1 cellular context compared by ENCODE assay signal in genomic region chr3:61358364-61358763, GRCh38.
TF ChIP-seq lines count a peak whose summit lies in the region.

No MANE protein-coding gene starts in this region.

TF ChIP-seq in GM12878, 131 proteins besides CTCF, POLR2A, EP300 and RAD21 (continued from another document and continues in another):
- TF ChIP-seq E4F1 (IDR thresholded peaks at IDR 0.05; ENCODE audit: borderline replicate concordance, partially characterized antibody) (no peak), EGR1 (IDR thresholded peaks at IDR 0.05; ENCODE audit: borderline replicate concordance in 1 of 2, low read depth in 2 of 2, low read length in 2 of 2) (no peak), HSF1 (IDR thresholded peaks at IDR 0.05; ENCODE audit: low read depth, low read length) (no peak), YBX1 (IDR thresholded peaks at IDR 0.05) (no peak), SMAD1 (IDR thresholded peaks at IDR 0.05; ENCODE audit: low read depth, partially characterized antibody) (peak; percentile 87), ZNF592 (IDR thresholded peaks at IDR 0.05) (no peak), MAX (IDR thresholded peaks at IDR 0.05; ENCODE audit: low read depth, low read length) (no peak), SREBF2 (IDR thresholded peaks at IDR 0.05; ENCODE audit: low read length) (no peak), NRF1 (conservative IDR thresholded peaks at IDR 0.05; ENCODE audit: low read depth, low read length) (no peak), ZNF24 (IDR thresholded peaks at IDR 0.05) (peak; percentile 29; the same call in 1 of the 2 replicates), PML (IDR thresholded peaks at IDR 0.05; ENCODE audit: low read length) (0 out of 2 replicates have a peak, but pooled peaks have one; percentile 35), ZNF622 (IDR thresholded peaks at IDR 0.05) (no peak), SRF (IDR thresholded peaks at IDR 0.05; ENCODE audit: low read depth in 2 of 2, low read length in 2 of 2) (peak; percentile 14 to 93; a peak in 2 of 4 replicates), PRDM15 (CRISPR knock-in tag; IDR thresholded peaks at IDR 0.05) (no peak), FOS (IDR thresholded peaks at IDR 0.05; ENCODE audit: borderline replicate concordance, extremely low read depth, insufficient read length) (no peak), MEF2A (IDR thresholded peaks at IDR 0.05; ENCODE audit: insufficient read depth, low read depth, low read length) (peak; percentile 76), ZBTB40 (IDR thresholded peaks at IDR 0.05; ENCODE audit: borderline replicate concordance) (no peak), POLR2AphosphoS2 (IDR thresholded peaks at IDR 0.05; ENCODE audit: low read depth, low read length) (no peak), SMAD5 (IDR thresholded peaks at IDR 0.05; ENCODE audit: low read depth) (no peak), RAD51 (IDR thresholded peaks at IDR 0.05) (no peak; the same call in 1 of the 2 replicates), JUND (IDR thresholded peaks at IDR 0.05; ENCODE audit: low read depth, low read length) (peak; percentile 76; the same call in 1 of the 2 replicates), YY1 (IDR thresholded peaks at IDR 0.05; ENCODE audit: low read depth, low read length) (peak; percentile 44; the same call in 1 of the 2 replicates), CEBPZ (IDR thresholded peaks at IDR 0.05; ENCODE audit: low read depth, low read length) (no peak), KLF5 (IDR thresholded peaks at IDR 0.05; ENCODE audit: partially characterized antibody) (no peak), GABPA (IDR thresholded peaks at IDR 0.05; ENCODE audit: low read depth) (no peak), ATF3 (IDR thresholded peaks at IDR 0.05; ENCODE audit: borderline replicate concordance, extremely low read depth, low read depth, low read length) (no peak), TAF1 (IDR thresholded peaks at IDR 0.05; ENCODE audit: borderline replicate concordance, low read depth, low read length) (no peak), ZBTB4 (CRISPR knock-in tag; IDR thresholded peaks at IDR 0.05) (no peak), CREB1 (IDR thresholded peaks at IDR 0.05; ENCODE audit: low read depth) (peak; percentile 70; the same call in 1 of the 2 replicates), RCOR1 (conservative IDR thresholded peaks at IDR 0.05; ENCODE audit: low read depth, low read length) (peak; percentile 91; the same call in 1 of the 2 replicates), MTA2 (IDR thresholded peaks at IDR 0.05; ENCODE audit: low read depth) (peak; percentile 90), RBBP5 (conservative IDR thresholded peaks at IDR 0.05) (no peak)
